21 cellular contexts compared by ENCODE assay signal in the genomic region with DNA sequence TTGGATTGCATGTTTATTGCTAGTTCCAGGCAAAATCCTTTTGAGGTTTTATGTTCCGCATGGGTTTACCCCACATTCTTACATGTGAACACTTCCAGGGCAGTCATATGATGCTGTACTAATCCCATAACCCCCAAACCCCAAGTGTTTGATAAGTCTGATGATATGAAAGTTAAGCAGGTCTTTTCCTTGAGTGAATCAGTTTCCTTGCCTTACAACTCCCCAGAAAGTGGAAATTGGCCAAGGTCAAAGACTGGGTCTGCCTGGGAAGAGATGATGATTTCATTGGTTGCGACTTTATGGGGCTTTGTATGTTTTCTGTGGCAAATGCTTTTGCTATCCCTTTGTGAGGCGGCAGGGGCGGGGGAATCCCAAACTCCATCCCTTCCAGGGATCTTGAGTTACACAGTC. TPM values are rescaled to one million over a fixed set of nuclear protein-coding genes. Genes with fewer than 3 reads are reported as not detected.
DNase-seq lines count a peak whose midpoint lies in the region; ATAC-seq and TF ChIP-seq lines count a peak whose summit lies in the region.
"Had no signal": no experiment of that assay in that cellular context is flagged by ENCODE, and none has a peak within 500 bp of the region (broad histone marks: within the 10 kb centered on the region; RNA-seq: fewer than 3 reads in every experiment).

No MANE protein-coding gene starts in this region.

- H3K27me3 ChIP-seq in spleen (replicated peaks in 1 of 7) = no peaks in the 10 kb centered on the region
- H3K27me3 ChIP-seq in CD4-positive, alpha-beta memory T cell (ENCODE audit: insufficient read depth, low read length) = no peaks in the 10 kb centered on the region

- peaks cover 0 to 13% (median 0%) of the 10 kb centered on the region in 6 donors for H3K36me3 ChIP-seq in spleen
- H3K36me3 ChIP-seq in CD4-positive, alpha-beta memory T cell (ENCODE audit: insufficient read depth, low read length) = no peaks in the 10 kb centered on the region

- peak; percentile 41 for DNase-seq in LHCN-M2 (ENCODE audit: low read depth)
- peak; percentile 37 for DNase-seq in dermis blood vessel endothelial cell
- no peak for DNase-seq in mesothelial cell of epicardium (ENCODE audit: low spot score in 2 of 2, unreplicated experiment in 2 of 2)
- DNase-seq in spleen = no peak
- no peak for DNase-seq in HEK293T (ENCODE audit: extremely low spot score)
- DNase-seq in kidney glomerular epithelial cell (lab: John Stamatoyannopoulos, UW) = no peak
- DNase-seq in CD4-positive, alpha-beta memory T cell = no peak
- DNase-seq: activated CD4-positive, alpha-beta T cell treated with anti-CD3 and anti-CD28 coated beads for 48 hours; activated CD8-positive, alpha-beta memory T cell treated with anti-CD3 and anti-CD28 coated beads, Interleukin-2, amount 10 ng/mL, durations not matched to agents 7 days and 5 days; activated naive CD8-positive, alpha-beta T cell treated with anti-CD3 and anti-CD28 coated beads, Interleukin-2, amount 10 ng/mL, durations not matched to agents 7 days and 5 days; glutamatergic neuron; KG1; naive thymus-derived CD8-positive, alpha-beta T cell; NCI-H1105; NCI-H524; stimulated activated CD4-positive, alpha-beta T cell treated with anti-CD3 and anti-CD28 coated beads, Interleukin-15, amount 100 ng/mL, for 24 hours had no signal

- H3K4me1 ChIP-seq in spleen = peaks cover 4 to 61% (median 31%) of the 10 kb centered on the region in 6 donors
- no peaks in the 10 kb centered on the region for H3K4me1 ChIP-seq in CD4-positive, alpha-beta memory T cell (ENCODE audit: insufficient read depth, low read length)

- TF ChIP-seq CTCF in mesothelial cell of epicardium (IDR thresholded peaks at IDR 0.05; ENCODE audit: unreplicated experiment) (no peak), spleen (IDR thresholded peaks at IDR 0.05 in 8 of 11, conservative IDR thresholded peaks at IDR 0.05 in 3 of 11) (no peak)

- H3K27ac Mint-ChIP-seq in mesothelial cell of epicardium = peak overlapping the region; percentile 47
- no peak overlapping the region for H3K27ac Mint-ChIP-seq in CD4-positive, alpha-beta memory T cell
- H3K27ac Mint-ChIP-seq: activated CD8-positive, alpha-beta memory T cell treated with anti-CD3 and anti-CD28 coated beads, Interleukin-2, amount 10 ng/mL, durations not matched to agents 7 days and 5 days; activated naive CD8-positive, alpha-beta T cell treated with anti-CD3 and anti-CD28 coated beads, Interleukin-2, amount 10 ng/mL, durations not matched to agents 7 days and 5 days; activated T-helper 17 cell treated with anti-CD3 and anti-CD28 coated beads, Interleukin-2, amount 50 U/mL, for 72 hours; naive thymus-derived CD8-positive, alpha-beta T cell; stimulated activated effector memory CD8-positive, alpha-beta T cell treated with anti-CD3 and anti-CD28 coated beads, Interleukin-12 subunit alpha, Interleukin-12 subunit beta, amount 100 ng/mL, for 72 hours had no signal

- no peak for TF ChIP-seq POLR2A in spleen (IDR thresholded peaks at IDR 0.05)

- WGBS in spleen, 5 donors = 51 to 83% (median 61%) methylated on average over 3 to 4 of the region's 4 CpGs

- CTCF ChIA-PET in HEK293T (lab: Yijun Ruan, JAX) = no interaction called here
- CTCF ChIA-PET in CD4-positive, alpha-beta memory T cell (lab: Charles Lee; ENCODE audit: partially characterized antibody) = no interaction called here

- no peaks in the 10 kb centered on the region for H3K9me3 ChIP-seq in spleen
- H3K9me3 ChIP-seq in CD4-positive, alpha-beta memory T cell (ENCODE audit: control insufficient read depth in 1 of 2, low read length in 2 of 2) = no peaks in the 10 kb centered on the region

- no peak for ATAC-seq in HG02884 (IDR thresholded peaks at IDR 0.05; ENCODE audit: unreplicated experiment)
- ATAC-seq: activated CD8-positive, alpha-beta memory T cell treated with anti-CD3 and anti-CD28 coated beads, Interleukin-2, amount 10 ng/mL, durations not matched to agents 7 days and 5 days; activated T-helper 17 cell treated with anti-CD3 and anti-CD28 coated beads, Interleukin-2, amount 50 U/mL, for 72 hours; naive thymus-derived CD8-positive, alpha-beta T cell; stimulated activated effector memory CD8-positive, alpha-beta T cell treated with anti-CD3 and anti-CD28 coated beads, Interleukin-12 subunit alpha, Interleukin-12 subunit beta, amount 100 ng/mL, for 72 hours had no signal

- peaks cover 6% of the 10 kb centered on the region for H3K9me3 Mint-ChIP-seq in mesothelial cell of epicardium
- H3K9me3 Mint-ChIP-seq in CD4-positive, alpha-beta memory T cell = no peaks in the 10 kb centered on the region
- H3K9me3 Mint-ChIP-seq: activated naive CD8-positive, alpha-beta T cell treated with anti-CD3 and anti-CD28 coated beads, Interleukin-2, amount 10 ng/mL, durations not matched to agents 7 days and 5 days; activated T-helper 17 cell treated with anti-CD3 and anti-CD28 coated beads, Interleukin-2, amount 50 U/mL, for 72 hours; naive thymus-derived CD8-positive, alpha-beta T cell; stimulated activated effector memory CD8-positive, alpha-beta T cell treated with anti-CD3 and anti-CD28 coated beads, Interleukin-12 subunit alpha, Interleukin-12 subunit beta, amount 100 ng/mL, for 72 hours had no signal

- H3K4me3 Mint-ChIP-seq in mesothelial cell of epicardium = no peak overlapping the region
- H3K4me3 Mint-ChIP-seq in CD4-positive, alpha-beta memory T cell = no peak overlapping the region
- H3K4me3 Mint-ChIP-seq: activated CD8-positive, alpha-beta memory T cell treated with anti-CD3 and anti-CD28 coated beads, Interleukin-2, amount 10 ng/mL, durations not matched to agents 7 days and 5 days; activated naive CD8-positive, alpha-beta T cell treated with anti-CD3 and anti-CD28 coated beads, Interleukin-2, amount 10 ng/mL, durations not matched to agents 7 days and 5 days; activated T-helper 17 cell treated with anti-CD3 and anti-CD28 coated beads, Interleukin-2, amount 50 U/mL, for 72 hours; naive thymus-derived CD8-positive, alpha-beta T cell; stimulated activated effector memory CD8-positive, alpha-beta T cell treated with anti-CD3 and anti-CD28 coated beads, Interleukin-12 subunit alpha, Interleukin-12 subunit beta, amount 100 ng/mL, for 72 hours had no signal

- no peak overlapping the region for H3K4me3 ChIP-seq in spleen
- no peak overlapping the region for H3K4me3 ChIP-seq in CD4-positive, alpha-beta memory T cell (ENCODE audit: low read length in 2 of 2)
- H3K4me3 ChIP-seq: dorsolateral prefrontal cortex, lung had no signal

- H3K4me1 Mint-ChIP-seq in mesothelial cell of epicardium = peaks cover 3% of the 10 kb centered on the region
- no peaks in the 10 kb centered on the region for H3K4me1 Mint-ChIP-seq in CD4-positive, alpha-beta memory T cell
- H3K4me1 Mint-ChIP-seq: activated CD8-positive, alpha-beta memory T cell treated with anti-CD3 and anti-CD28 coated beads, Interleukin-2, amount 10 ng/mL, durations not matched to agents 7 days and 5 days; activated naive CD8-positive, alpha-beta T cell treated with anti-CD3 and anti-CD28 coated beads, Interleukin-2, amount 10 ng/mL, durations not matched to agents 7 days and 5 days; activated T-helper 17 cell treated with anti-CD3 and anti-CD28 coated beads, Interleukin-2, amount 50 U/mL, for 72 hours; naive thymus-derived CD8-positive, alpha-beta T cell; stimulated activated effector memory CD8-positive, alpha-beta T cell treated with anti-CD3 and anti-CD28 coated beads, Interleukin-12 subunit alpha, Interleukin-12 subunit beta, amount 100 ng/mL, for 72 hours had no signal

- peak overlapping the region in 7 of 8 donors; percentile 36 to 73 (median 49) for H3K27ac ChIP-seq in spleen
- H3K27ac ChIP-seq in CD4-positive, alpha-beta memory T cell (ENCODE audit: low read depth, low read length) = no peak overlapping the region
- H3K27ac ChIP-seq: dorsolateral prefrontal cortex had no signal

- intact Hi-C loops in spleen (cut with DNase I; ENCODE audit: low total_unique reads) = no loop called here
- intact Hi-C loops in CD4-positive, alpha-beta memory T cell (cut with micrococcal nuclease) = no loop called here

- POLR2A ChIA-PET in HEK293T (lab: Yijun Ruan, JAX) = no interaction called here
- POLR2A ChIA-PET in CD4-positive, alpha-beta memory T cell (lab: Charles Lee; ENCODE audit: partially characterized antibody) = no interaction called here

- no peaks in the 10 kb centered on the region for H3K27me3 Mint-ChIP-seq in mesothelial cell of epicardium (ENCODE audit: low read depth)
- peaks cover 17 to 34% of the 10 kb centered on the region in 2 donors for H3K27me3 Mint-ChIP-seq in CD4-positive, alpha-beta memory T cell

- no peaks in the 10 kb centered on the region for H3K36me3 Mint-ChIP-seq in mesothelial cell of epicardium
- H3K36me3 Mint-ChIP-seq in CD4-positive, alpha-beta memory T cell = no peaks in the 10 kb centered on the region
- H3K36me3 Mint-ChIP-seq: activated CD8-positive, alpha-beta memory T cell treated with anti-CD3 and anti-CD28 coated beads, Interleukin-2, amount 10 ng/mL, durations not matched to agents 7 days and 5 days; activated naive CD8-positive, alpha-beta T cell treated with anti-CD3 and anti-CD28 coated beads, Interleukin-2, amount 10 ng/mL, durations not matched to agents 7 days and 5 days; naive thymus-derived CD8-positive, alpha-beta T cell; stimulated activated effector memory CD8-positive, alpha-beta T cell treated with anti-CD3 and anti-CD28 coated beads, Interleukin-12 subunit alpha, Interleukin-12 subunit beta, amount 100 ng/mL, for 72 hours had no signal

TF ChIP-seq in HEK293T, 16 proteins besides CTCF, POLR2A, EP300 and RAD21:
- TF ChIP-seq L3MBTL2 (conservative IDR thresholded peaks at IDR 0.05) = no peak

RNA-seq across cellular contexts. Expression of gene AFAP1L2, which starts 24.7 kb away (rescaled TPM):
- total RNA-seq in LHCN-M2 (2014; rRNA removed) (under 0.01 TPM in 1 of 2 replicates, not detected in the other), dermis blood vessel endothelial cell (7.6 and 27.7 TPM in 2 replicates), mesothelial cell of epicardium (4.0 to 5.7 TPM (median 5.7 TPM) in 3 replicates), spleen (100 to 1,000 TPM; 119 to 273 (median 191) TPM)
- polyA plus RNA-seq in LHCN-M2 (2012) = 0.09 TPM
- polyA plus RNA-seq in spleen = 10 to 100 TPM; 18.3 to 71.5 (median 19.3) TPM
- 1 to 10 TPM; 2.5 to 4.3 TPM for total RNA-seq in CD4-positive, alpha-beta memory T cell
- polyA plus RNA-seq in CD4-positive, alpha-beta memory T cell = 1 to 10 TPM in 1 of 2 donors, under 1 TPM in 1; 0.50 to 2.1 TPM

Comparison
In these comparisons a context has a peak if more than half of its experiments do, and no peak if none do; other contexts are left out.
1. DNase-seq: peak in LHCN-M2 (single experiment) and dermis blood vessel endothelial cell (single experiment); none in mesothelial cell of epicardium (0 of 2), spleen (single experiment), HEK293T (single experiment), kidney glomerular epithelial cell (single experiment) and CD4-positive, alpha-beta memory T cell (0 of 5).